1 cellular context compared by ENCODE assay signal in genomic region chr21:43809853-43810504, GRCh38.
TF ChIP-seq lines count a peak whose summit lies in the region.

No MANE protein-coding gene starts in this region.

TF ChIP-seq in HEK293, 187 proteins besides CTCF, POLR2A, EP300 and RAD21 (continued from another document):
- no peak for TF ChIP-seq ZNF558 (tag by site-specific recombination; IDR thresholded peaks at IDR 0.05)
- no peak for TF ChIP-seq ZNF140 (tag by site-specific recombination; IDR thresholded peaks at IDR 0.05)
- no peak for TF ChIP-seq ZNF530 (tag by site-specific recombination; IDR thresholded peaks at IDR 0.05; ENCODE audit: low read depth)
- no peak for TF ChIP-seq ZNF514 (tag by site-specific recombination; IDR thresholded peaks at IDR 0.05)
